ENCODE assay signal across 8 cellular contexts in genomic region chr11:6925636-6926207, GRCh38.
DNase-seq lines count a peak whose midpoint lies in the region; ATAC-seq and TF ChIP-seq lines count a peak whose summit lies in the region.

No MANE protein-coding gene starts in this region.

- peak; percentile 2 for ATAC-seq in GM21526 (IDR thresholded peaks at IDR 0.05; ENCODE audit: low FRiP score, unreplicated experiment)

- DNase-seq in DMS153 treated with DMSO at 0.1 percent for 48 hours (lab: John Stamatoyannopoulos, UW; ENCODE audit: unreplicated experiment) (peak; percentile 32), NCI-H345 (lab: John Stamatoyannopoulos, UW) (peak; percentile 34), choroid plexus epithelial cell (ENCODE audit: low read depth) (peak; percentile 20), activated gamma-delta T cell treated with Interleukin-2 at 50 U/mL for 16 hours (no peak), NCI-H187 (lab: John Stamatoyannopoulos, UW) (no peak)
- no peak for DNase-seq in activated CD4-positive, alpha-beta T cell treated with anti-CD3 and anti-CD28 coated beads for 1 hour

- H3K9me3 ChIP-seq in mucosa of stomach (ENCODE audit: control insufficient read depth, low read length) = no peaks in the 10 kb centered on the region

- no peaks in the 10 kb centered on the region for H3K27me3 ChIP-seq in mucosa of stomach (ENCODE audit: control insufficient read depth, insufficient read depth, low read length)

- H3K4me3 ChIP-seq in choroid plexus epithelial cell (ENCODE audit: low read depth, low read length) (peak overlapping the region; percentile 73), mucosa of stomach (ENCODE audit: low read length) (peak overlapping the region; percentile 77)

- no peaks in the 10 kb centered on the region for H3K36me3 ChIP-seq in mucosa of stomach (ENCODE audit: control insufficient read depth, insufficient read depth, low read length)

- H3K4me1 ChIP-seq in mucosa of stomach (ENCODE audit: control insufficient read depth, insufficient read depth, low read length) = peaks cover 5% of the 10 kb centered on the region

- peak overlapping the region; percentile 83 for H3K9ac ChIP-seq in mucosa of stomach (ENCODE audit: low read length)

- TF ChIP-seq CTCF in choroid plexus epithelial cell (conservative IDR thresholded peaks at IDR 0.05; ENCODE audit: low read depth, low read length) = no peak

Comparison
In these comparisons a context has a peak if more than half of its experiments do, and no peak if none do; other contexts are left out.
1. DNase-seq: peak in DMS153 treated with DMSO at 0.1 percent for 48 hours (single experiment), NCI-H345 (single experiment) and choroid plexus epithelial cell (single experiment); none in activated gamma-delta T cell treated with Interleukin-2 at 50 U/mL for 16 hours (single experiment), NCI-H187 (0 of 2) and activated CD4-positive, alpha-beta T cell treated with anti-CD3 and anti-CD28 coated beads for 1 hour (single experiment).